In genomic region chr7:127935847-127936376, GRCh38 we compare ENCODE assay signal across 1 cellular context.
TF ChIP-seq lines count a peak whose summit lies in the region.

No MANE protein-coding gene starts in this region.

TF ChIP-seq in GM23338, 12 proteins besides CTCF, POLR2A, EP300 and RAD21 (continued from another document):
- TF ChIP-seq, protein P1, sequence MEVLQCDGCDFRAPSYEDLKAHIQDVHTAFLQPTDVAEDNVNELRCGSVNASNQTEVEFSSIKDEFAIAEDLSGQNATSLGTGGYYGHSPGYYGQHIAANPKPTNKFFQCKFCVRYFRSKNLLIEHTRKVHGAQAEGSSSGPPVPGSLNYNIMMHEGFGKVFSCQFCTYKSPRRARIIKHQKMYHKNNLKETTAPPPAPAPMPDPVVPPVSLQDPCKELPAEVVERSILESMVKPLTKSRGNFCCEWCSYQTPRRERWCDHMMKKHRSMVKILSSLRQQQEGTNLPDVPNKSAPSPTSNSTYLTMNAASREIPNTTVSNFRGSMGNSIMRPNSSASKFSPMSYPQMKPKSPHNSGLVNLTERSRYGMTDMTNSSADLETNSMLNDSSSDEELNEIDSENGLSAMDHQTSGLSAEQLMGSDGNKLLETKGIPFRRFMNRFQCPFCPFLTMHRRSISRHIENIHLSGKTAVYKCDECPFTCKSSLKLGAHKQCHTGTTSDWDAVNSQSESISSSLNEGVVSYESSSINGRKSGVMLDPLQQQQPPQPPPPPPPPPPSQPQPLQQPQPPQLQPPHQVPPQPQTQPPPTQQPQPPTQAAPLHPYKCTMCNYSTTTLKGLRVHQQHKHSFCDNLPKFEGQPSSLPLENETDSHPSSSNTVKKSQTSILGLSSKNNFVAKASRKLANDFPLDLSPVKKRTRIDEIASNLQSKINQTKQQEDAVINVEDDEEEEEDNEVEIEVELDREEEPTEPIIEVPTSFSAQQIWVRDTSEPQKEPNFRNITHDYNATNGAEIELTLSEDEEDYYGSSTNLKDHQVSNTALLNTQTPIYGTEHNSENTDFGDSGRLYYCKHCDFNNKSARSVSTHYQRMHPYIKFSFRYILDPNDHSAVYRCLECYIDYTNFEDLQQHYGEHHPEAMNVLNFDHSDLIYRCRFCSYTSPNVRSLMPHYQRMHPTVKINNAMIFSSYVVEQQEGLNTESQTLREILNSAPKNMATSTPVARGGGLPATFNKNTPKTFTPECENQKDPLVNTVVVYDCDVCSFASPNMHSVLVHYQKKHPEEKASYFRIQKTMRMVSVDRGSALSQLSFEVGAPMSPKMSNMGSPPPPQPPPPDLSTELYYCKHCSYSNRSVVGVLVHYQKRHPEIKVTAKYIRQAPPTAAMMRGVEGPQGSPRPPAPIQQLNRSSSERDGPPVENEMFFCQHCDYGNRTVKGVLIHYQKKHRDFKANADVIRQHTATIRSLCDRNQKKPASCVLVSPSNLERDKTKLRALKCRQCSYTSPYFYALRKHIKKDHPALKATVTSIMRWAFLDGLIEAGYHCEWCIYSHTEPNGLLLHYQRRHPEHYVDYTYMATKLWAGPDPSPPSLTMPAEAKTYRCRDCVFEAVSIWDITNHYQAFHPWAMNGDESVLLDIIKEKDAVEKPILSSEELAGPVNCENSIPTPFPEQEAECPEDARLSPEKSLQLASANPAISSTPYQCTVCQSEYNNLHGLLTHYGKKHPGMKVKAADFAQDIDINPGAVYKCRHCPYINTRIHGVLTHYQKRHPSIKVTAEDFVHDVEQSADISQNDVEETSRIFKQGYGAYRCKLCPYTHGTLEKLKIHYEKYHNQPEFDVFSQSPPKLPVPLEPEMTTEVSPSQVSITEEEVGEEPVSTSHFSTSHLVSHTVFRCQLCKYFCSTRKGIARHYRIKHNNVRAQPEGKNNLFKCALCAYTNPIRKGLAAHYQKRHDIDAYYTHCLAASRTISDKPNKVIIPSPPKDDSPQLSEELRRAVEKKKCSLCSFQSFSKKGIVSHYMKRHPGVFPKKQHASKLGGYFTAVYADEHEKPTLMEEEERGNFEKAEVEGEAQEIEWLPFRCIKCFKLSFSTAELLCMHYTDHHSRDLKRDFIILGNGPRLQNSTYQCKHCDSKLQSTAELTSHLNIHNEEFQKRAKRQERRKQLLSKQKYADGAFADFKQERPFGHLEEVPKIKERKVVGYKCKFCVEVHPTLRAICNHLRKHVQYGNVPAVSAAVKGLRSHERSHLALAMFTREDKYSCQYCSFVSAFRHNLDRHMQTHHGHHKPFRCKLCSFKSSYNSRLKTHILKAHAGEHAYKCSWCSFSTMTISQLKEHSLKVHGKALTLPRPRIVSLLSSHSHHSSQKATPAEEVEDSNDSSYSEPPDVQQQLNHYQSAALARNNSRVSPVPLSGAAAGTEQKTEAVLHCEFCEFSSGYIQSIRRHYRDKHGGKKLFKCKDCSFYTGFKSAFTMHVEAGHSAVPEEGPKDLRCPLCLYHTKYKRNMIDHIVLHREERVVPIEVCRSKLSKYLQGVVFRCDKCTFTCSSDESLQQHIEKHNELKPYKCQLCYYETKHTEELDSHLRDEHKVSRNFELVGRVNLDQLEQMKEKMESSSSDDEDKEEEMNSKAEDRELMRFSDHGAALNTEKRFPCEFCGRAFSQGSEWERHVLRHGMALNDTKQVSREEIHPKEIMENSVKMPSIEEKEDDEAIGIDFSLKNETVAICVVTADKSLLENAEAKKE (CRISPR knock-in tag; IDR thresholded peaks at IDR 0.05), result no peak
- TF ChIP-seq, protein P2, sequence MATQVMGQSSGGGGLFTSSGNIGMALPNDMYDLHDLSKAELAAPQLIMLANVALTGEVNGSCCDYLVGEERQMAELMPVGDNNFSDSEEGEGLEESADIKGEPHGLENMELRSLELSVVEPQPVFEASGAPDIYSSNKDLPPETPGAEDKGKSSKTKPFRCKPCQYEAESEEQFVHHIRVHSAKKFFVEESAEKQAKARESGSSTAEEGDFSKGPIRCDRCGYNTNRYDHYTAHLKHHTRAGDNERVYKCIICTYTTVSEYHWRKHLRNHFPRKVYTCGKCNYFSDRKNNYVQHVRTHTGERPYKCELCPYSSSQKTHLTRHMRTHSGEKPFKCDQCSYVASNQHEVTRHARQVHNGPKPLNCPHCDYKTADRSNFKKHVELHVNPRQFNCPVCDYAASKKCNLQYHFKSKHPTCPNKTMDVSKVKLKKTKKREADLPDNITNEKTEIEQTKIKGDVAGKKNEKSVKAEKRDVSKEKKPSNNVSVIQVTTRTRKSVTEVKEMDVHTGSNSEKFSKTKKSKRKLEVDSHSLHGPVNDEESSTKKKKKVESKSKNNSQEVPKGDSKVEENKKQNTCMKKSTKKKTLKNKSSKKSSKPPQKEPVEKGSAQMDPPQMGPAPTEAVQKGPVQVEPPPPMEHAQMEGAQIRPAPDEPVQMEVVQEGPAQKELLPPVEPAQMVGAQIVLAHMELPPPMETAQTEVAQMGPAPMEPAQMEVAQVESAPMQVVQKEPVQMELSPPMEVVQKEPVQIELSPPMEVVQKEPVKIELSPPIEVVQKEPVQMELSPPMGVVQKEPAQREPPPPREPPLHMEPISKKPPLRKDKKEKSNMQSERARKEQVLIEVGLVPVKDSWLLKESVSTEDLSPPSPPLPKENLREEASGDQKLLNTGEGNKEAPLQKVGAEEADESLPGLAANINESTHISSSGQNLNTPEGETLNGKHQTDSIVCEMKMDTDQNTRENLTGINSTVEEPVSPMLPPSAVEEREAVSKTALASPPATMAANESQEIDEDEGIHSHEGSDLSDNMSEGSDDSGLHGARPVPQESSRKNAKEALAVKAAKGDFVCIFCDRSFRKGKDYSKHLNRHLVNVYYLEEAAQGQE (IDR thresholded peaks at IDR 0.05; ENCODE audit: unreplicated experiment), result no peak
- no peak for TF ChIP-seq EZH2 (IDR thresholded peaks at IDR 0.05; ENCODE audit: low read depth, unreplicated experiment)
- no peak for TF ChIP-seq JUNB (IDR thresholded peaks at IDR 0.05; ENCODE audit: unreplicated experiment)
- TF ChIP-seq, protein P3, sequence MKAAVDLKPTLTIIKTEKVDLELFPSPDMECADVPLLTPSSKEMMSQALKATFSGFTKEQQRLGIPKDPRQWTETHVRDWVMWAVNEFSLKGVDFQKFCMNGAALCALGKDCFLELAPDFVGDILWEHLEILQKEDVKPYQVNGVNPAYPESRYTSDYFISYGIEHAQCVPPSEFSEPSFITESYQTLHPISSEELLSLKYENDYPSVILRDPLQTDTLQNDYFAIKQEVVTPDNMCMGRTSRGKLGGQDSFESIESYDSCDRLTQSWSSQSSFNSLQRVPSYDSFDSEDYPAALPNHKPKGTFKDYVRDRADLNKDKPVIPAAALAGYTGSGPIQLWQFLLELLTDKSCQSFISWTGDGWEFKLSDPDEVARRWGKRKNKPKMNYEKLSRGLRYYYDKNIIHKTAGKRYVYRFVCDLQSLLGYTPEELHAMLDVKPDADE (IDR thresholded peaks at IDR 0.05), result no peak
- TF ChIP-seq ZNF114 (CRISPR knock-in tag; IDR thresholded peaks at IDR 0.05), result no peak
- TF ChIP-seq EZH2phosphoT487 (IDR thresholded peaks at IDR 0.05; ENCODE audit: unreplicated experiment), result no peak
